ENCODE assay signal across 8 cellular contexts in genomic region chr6:46376562-46376969, GRCh38.
DNase-seq lines count a peak whose midpoint lies in the region; ATAC-seq and TF ChIP-seq lines count a peak whose summit lies in the region.

No MANE protein-coding gene starts in this region.

- 69 to 77% methylated on average over 7 of the region's 7 CpGs for WGBS in body of pancreas, 2 donors

- H3K27ac ChIP-seq in left ventricle myocardium inferior (replicated peaks) (peak overlapping the region; percentile 18), body of pancreas (peak overlapping the region in 2 of 4 donors; percentile 23 to 44)

- H3K9me3 Mint-ChIP-seq in IgD-negative memory B cell = peaks cover 0 to 4% (median 0%) of the 10 kb centered on the region in 3 donors
- no peaks in the 10 kb centered on the region for H3K9me3 Mint-ChIP-seq in activated T-helper 2 cell treated with anti-CD3 and anti-CD28 coated beads, Interferon-gamma antibody, Interleukin-2, Interleukin-4, amounts not matched to agents 10 μg/mL and 5 μg/mL and 100 μg/mL, durations not matched to agents 14 hours and 24 hours and 36 hours

- peak; percentile 96 for ATAC-seq in GM18517 (IDR thresholded peaks at IDR 0.05; ENCODE audit: unreplicated experiment)
- peak; percentile 84 for ATAC-seq in GM21737 (IDR thresholded peaks at IDR 0.05; ENCODE audit: unreplicated experiment)
- no peak for ATAC-seq in body of pancreas

- no peaks in the 10 kb centered on the region for H3K36me3 Mint-ChIP-seq in IgD-negative memory B cell
- H3K36me3 Mint-ChIP-seq in activated T-helper 2 cell treated with anti-CD3 and anti-CD28 coated beads, Interferon-gamma antibody, Interleukin-2, Interleukin-4, amounts not matched to agents 10 μg/mL and 5 μg/mL and 100 μg/mL, durations not matched to agents 14 hours and 24 hours and 36 hours (ENCODE audit: low read depth) = no peaks in the 10 kb centered on the region

- H3K4me1 Mint-ChIP-seq in IgD-negative memory B cell = peaks cover 20 to 65% (median 52%) of the 10 kb centered on the region in 3 donors
- peaks cover 1% of the 10 kb centered on the region for H3K4me1 Mint-ChIP-seq in activated T-helper 2 cell treated with anti-CD3 and anti-CD28 coated beads, Interferon-gamma antibody, Interleukin-2, Interleukin-4, amounts not matched to agents 10 μg/mL and 5 μg/mL and 100 μg/mL, durations not matched to agents 14 hours and 24 hours and 36 hours (ENCODE audit: low read depth)

- H3K4me3 Mint-ChIP-seq in IgD-negative memory B cell = peak overlapping the region; percentile 57 to 89 (median 78)
- no peak overlapping the region for H3K4me3 Mint-ChIP-seq in activated T-helper 2 cell treated with anti-CD3 and anti-CD28 coated beads, Interferon-gamma antibody, Interleukin-2, Interleukin-4, amounts not matched to agents 10 μg/mL and 5 μg/mL and 100 μg/mL, durations not matched to agents 14 hours and 24 hours and 36 hours (ENCODE audit: low read depth)

- H3K4me1 ChIP-seq in left ventricle myocardium inferior (peaks cover 72% of the 10 kb centered on the region), body of pancreas (peaks cover 47% of the 10 kb centered on the region)

- H3K36me3 ChIP-seq in left ventricle myocardium inferior (no peaks in the 10 kb centered on the region), body of pancreas (replicated peaks in 1 of 2; ENCODE audit: insufficient read depth in 1 of 2, low read depth in 2 of 2) (no peaks in the 10 kb centered on the region)

- no peak for TF ChIP-seq POLR2A in body of pancreas (IDR thresholded peaks at IDR 0.05)

- H3K9me3 ChIP-seq in left ventricle myocardium inferior (replicated peaks) (no peaks in the 10 kb centered on the region), body of pancreas (no peaks in the 10 kb centered on the region)

- H3K27me3 Mint-ChIP-seq in IgD-negative memory B cell = no peaks in the 10 kb centered on the region
- peaks cover 18% of the 10 kb centered on the region for H3K27me3 Mint-ChIP-seq in activated T-helper 2 cell treated with anti-CD3 and anti-CD28 coated beads, Interferon-gamma antibody, Interleukin-2, Interleukin-4, amounts not matched to agents 10 μg/mL and 5 μg/mL and 100 μg/mL, durations not matched to agents 14 hours and 24 hours and 36 hours (ENCODE audit: low read depth)

- H3K27me3 ChIP-seq in left ventricle myocardium inferior (ENCODE audit: low read depth) (no peaks in the 10 kb centered on the region), body of pancreas (no peaks in the 10 kb centered on the region)

- DNase-seq in left ventricle myocardium inferior (no peak), body of pancreas (no peak), NCI-H2196 treated with DMSO at 0.1 percent for 48 hours (lab: John Stamatoyannopoulos, UW; ENCODE audit: unreplicated experiment) (no peak)
- DNase-seq in activated T-helper 2 cell treated with anti-CD3 and anti-CD28 coated beads, Interferon-gamma antibody, Interleukin-2, Interleukin-4, amounts not matched to agents 10 μg/mL and 5 μg/mL and 100 μg/mL, durations not matched to agents 14 hours and 24 hours and 36 hours (ENCODE audit: low spot score) = no peak
- no peak for DNase-seq in activated naive CD4-positive, alpha-beta T cell treated with Interleukin-2 at 50 U/mL for 16 hours

- intact Hi-C loops in left ventricle myocardium inferior (cut with micrococcal nuclease) = no loop called here
- intact Hi-C loops in activated T-helper 2 cell treated with anti-CD3 and anti-CD28 coated beads, Interferon-gamma antibody, Interleukin-2, Interleukin-4, amounts not matched to agents 10 μg/mL and 5 μg/mL and 100 μg/mL, durations not matched to agents 14 hours and 24 hours and 36 hours (cut with micrococcal nuclease) = no loop called here
- intact Hi-C loops in body of pancreas (cut with DNase I) = no loop called here

- peak overlapping the region; percentile 81 to 87 (median 85) for H3K27ac Mint-ChIP-seq in IgD-negative memory B cell
- H3K27ac Mint-ChIP-seq in activated T-helper 2 cell treated with anti-CD3 and anti-CD28 coated beads, Interferon-gamma antibody, Interleukin-2, Interleukin-4, amounts not matched to agents 10 μg/mL and 5 μg/mL and 100 μg/mL, durations not matched to agents 14 hours and 24 hours and 36 hours = no peak overlapping the region

- no peak for TF ChIP-seq CTCF in left ventricle myocardium inferior (IDR thresholded peaks at IDR 0.05; ENCODE audit: borderline replicate concordance)
- no peak for TF ChIP-seq CTCF in body of pancreas (IDR thresholded peaks at IDR 0.05)

- H3K4me3 ChIP-seq in left ventricle myocardium inferior (no peak overlapping the region), body of pancreas (no peak overlapping the region)
